In genomic region chr12:57772429-57773322, GRCh38 we compare ENCODE assay signal across 8 cellular contexts. TPM values are rescaled to one million over a fixed set of nuclear protein-coding genes. Genes with fewer than 3 reads are reported as not detected.
DNase-seq lines count a peak whose midpoint lies in the region; TF ChIP-seq lines count a peak whose summit lies in the region.

EEF1AKMT3 (plus strand) TSS chr12:57772614; CDS start chr12:57772725, 111 bp downstream.

- no peak within 1 kb of the TSS for H3K4ac ChIP-seq in neuronal stem cell (ENCODE audit: low read length)

- H4K8ac ChIP-seq in neuronal stem cell (ENCODE audit: low read depth, low read length), result peak within 1 kb of the TSS; percentile 88

- peak within 1 kb of the TSS; percentile 98 for H2AFZ ChIP-seq in neuronal stem cell (ENCODE audit: low read length)

- H3K4me3 ChIP-seq in HFF-Myc (replicated peaks; ENCODE audit: low read depth, low read length), result peak within 1 kb of the TSS; percentile 93
- peak within 1 kb of the TSS; percentile 89 to 97 for H3K4me3 ChIP-seq in neuronal stem cell (ENCODE audit: low read length in 2 of 2)

- WGBS in neuronal stem cell (ENCODE audit: extremely low coverage in 2 of 2, insufficient read length in 2 of 2, insufficient replicate concordance in 1 of 2), 2 donors, result no CpG with 5 or more reads among the region's 67 CpGs

- H3K27ac Mint-ChIP-seq in activated naive CD4-positive, alpha-beta T cell treated with anti-CD3 and anti-CD28 coated beads, Interleukin-2, amount 10 ng/mL, durations not matched to agents 7 days and 5 days, result peak within 1 kb of the TSS; percentile 97

- peaks cover 0 to 2% (median 0%) of the 10 kb centered on the region in 3 experiments for H3K27me3 ChIP-seq in neuronal stem cell (ENCODE audit: control insufficient read depth in 3 of 3, insufficient read depth in 3 of 3, low read depth in 1 of 3, low read length in 3 of 3)

- peak within 1 kb of the TSS; percentile 96 for H3K18ac ChIP-seq in neuronal stem cell (ENCODE audit: low read length)

- TF ChIP-seq CTCF in HFF-Myc (IDR thresholded peaks at IDR 0.05; ENCODE audit: low read depth, low read length, missing control alignments), result no peak

- peak within 1 kb of the TSS; percentile 55 for H2BK120ac ChIP-seq in neuronal stem cell (ENCODE audit: low read depth, low read length)

- peak within 1 kb of the TSS; percentile 56 for H4K91ac ChIP-seq in neuronal stem cell (ENCODE audit: low read depth, low read length, poor library complexity)

- no peak within 1 kb of the TSS for H2AK5ac ChIP-seq in neuronal stem cell (ENCODE audit: low read depth, low read length)

- H3K9me3 ChIP-seq in neuronal stem cell (replicated peaks in 1 of 2; ENCODE audit: control insufficient read depth in 2 of 2, insufficient read depth in 1 of 2, low read depth in 1 of 2, low read length in 2 of 2), result no peaks in the 10 kb centered on the region

- H3K36me3 ChIP-seq in neuronal stem cell (replicated peaks in 1 of 2; ENCODE audit: control insufficient read depth in 2 of 2, insufficient read depth in 2 of 2, low read length in 2 of 2), result peaks cover 10 to 47% of the 10 kb centered on the region in 2 donors

- H3K36me3 Mint-ChIP-seq in activated naive CD4-positive, alpha-beta T cell treated with anti-CD3 and anti-CD28 coated beads, Interleukin-2, amount 10 ng/mL, durations not matched to agents 7 days and 5 days, result peaks cover 23% of the 10 kb centered on the region

- H3K79me1 ChIP-seq in neuronal stem cell (ENCODE audit: low read depth, low read length), result no peaks in the 10 kb centered on the region

- peaks cover 33% of the 10 kb centered on the region for H3K4me1 Mint-ChIP-seq in activated naive CD4-positive, alpha-beta T cell treated with anti-CD3 and anti-CD28 coated beads, Interleukin-2, amount 10 ng/mL, durations not matched to agents 7 days and 5 days

- peak within 1 kb of the TSS; percentile 89 for H3K23ac ChIP-seq in neuronal stem cell (ENCODE audit: low read depth, low read length, poor library complexity)

- peaks cover 4 to 9% of the 10 kb centered on the region in 2 donors for H3K4me1 ChIP-seq in neuronal stem cell (ENCODE audit: control insufficient read depth in 2 of 2, insufficient read depth in 1 of 2, low read depth in 1 of 2, low read length in 2 of 2)

- no peaks in the 10 kb centered on the region for H3K9me3 Mint-ChIP-seq in activated naive CD4-positive, alpha-beta T cell treated with anti-CD3 and anti-CD28 coated beads, Interleukin-2, amount 10 ng/mL, durations not matched to agents 7 days and 5 days

- H2BK5ac ChIP-seq in neuronal stem cell (ENCODE audit: low read length), result no peak within 1 kb of the TSS

- H3K27me3 Mint-ChIP-seq in activated naive CD4-positive, alpha-beta T cell treated with anti-CD3 and anti-CD28 coated beads, Interleukin-2, amount 10 ng/mL, durations not matched to agents 7 days and 5 days, result peaks cover 12% of the 10 kb centered on the region

- peak within 1 kb of the TSS; percentile 97 for H3K4me2 ChIP-seq in neuronal stem cell (ENCODE audit: insufficient read depth, low read length, poor library complexity, severe bottlenecking)

- H3K9ac ChIP-seq in neuronal stem cell (ENCODE audit: low read depth, low read length, poor library complexity), result peak within 1 kb of the TSS; percentile 89

- DNase-seq in NCI-H2196 (lab: John Stamatoyannopoulos, UW; ENCODE audit: unreplicated experiment) (peak; percentile 45), NCI-H2196 treated with DMSO at 0.1 percent for 48 hours (lab: John Stamatoyannopoulos, UW; ENCODE audit: unreplicated experiment) (no peak), HFF-Myc (ENCODE audit: extremely low read depth, low read depth) (no peak), NCI-H146 (lab: John Stamatoyannopoulos, UW) (peak; percentile 72), glomerular visceral epithelial cell (ENCODE audit: extremely low spot score) (peak; percentile 64), neuronal stem cell (ENCODE audit: low spot score) (no peak), A172 (ENCODE audit: low spot score) (no peak)
- DNase-seq in activated naive CD4-positive, alpha-beta T cell treated with anti-CD3 and anti-CD28 coated beads, Interleukin-2, amount 10 ng/mL, durations not matched to agents 7 days and 5 days, result peak; percentile 74

- H2BK12ac ChIP-seq in neuronal stem cell (ENCODE audit: low read length), result no peak within 1 kb of the TSS

- H3K27ac ChIP-seq in neuronal stem cell (replicated peaks; ENCODE audit: low read length), result peak within 1 kb of the TSS; percentile 78

- H3K14ac ChIP-seq in neuronal stem cell (ENCODE audit: low read length), result peak within 1 kb of the TSS; percentile 47

- peak within 1 kb of the TSS; percentile 94 for H3K4me3 Mint-ChIP-seq in activated naive CD4-positive, alpha-beta T cell treated with anti-CD3 and anti-CD28 coated beads, Interleukin-2, amount 10 ng/mL, durations not matched to agents 7 days and 5 days

- CTCF ChIA-PET in activated naive CD4-positive, alpha-beta T cell treated with anti-CD3 and anti-CD28 coated beads, Interleukin-2, amount 10 ng/mL, durations not matched to agents 7 days and 5 days (lab: Charles Lee), result interaction anchor here (0.7 to 1.9 kb wide), 6 partner anchors 9 to 133 kb away, joined by 3 to 8 read pairs (median 4); no protein-coding TSS in a partner anchor

- H2BK15ac ChIP-seq in neuronal stem cell (ENCODE audit: low read length), result peak within 1 kb of the TSS; percentile 82

RNA-seq across cellular contexts. Expression of gene EEF1AKMT3, which starts in this region (rescaled TPM):
- polyA plus RNA-seq in neuronal stem cell (2013, experiment 1 of 2), result 2.7 TPM
- 3.2 TPM for polyA plus RNA-seq in neuronal stem cell (2013, experiment 2 of 2)
- 3.3 and 7.8 TPM in 2 replicates for total RNA-seq in A172 (2014; rRNA removed; shearing (Covaris generic))

Comparison
In these comparisons a context has a peak if more than half of its experiments do, and no peak if none do; other contexts are left out.
1. DNase-seq: peak in NCI-H2196 (single experiment), NCI-H146 (single experiment), activated naive CD4-positive, alpha-beta T cell treated with anti-CD3 and anti-CD28 coated beads, Interleukin-2, amount 10 ng/mL, durations not matched to agents 7 days and 5 days (single experiment) and glomerular visceral epithelial cell (single experiment); none in NCI-H2196 treated with DMSO at 0.1 percent for 48 hours (single experiment), HFF-Myc (single experiment), neuronal stem cell (single experiment) and A172 (single experiment).